ENCODE assay signal across 8 cellular contexts in genomic region chr19:18701250-18701608, GRCh38. TPM values are rescaled to one million over a fixed set of nuclear protein-coding genes. Genes with fewer than 3 reads are reported as not detected.
A peak's percentile ranks its signal among the peaks of the same experiment; 100 is the strongest.
DNase-seq lines count a peak whose midpoint lies in the region; ATAC-seq and TF ChIP-seq lines count a peak whose summit lies in the region.

No MANE protein-coding gene starts in this region.

- no peaks in the 10 kb centered on the region for H3K36me3 Mint-ChIP-seq in naive thymus-derived CD8-positive, alpha-beta T cell

- peak overlapping the region; percentile 91 to 98 (median 96) for H3K27ac Mint-ChIP-seq in naive thymus-derived CD8-positive, alpha-beta T cell

- H3K36me3 ChIP-seq in ascending aorta, result no peaks in the 10 kb centered on the region

- H3K9me3 Mint-ChIP-seq in naive thymus-derived CD8-positive, alpha-beta T cell, result no peaks in the 10 kb centered on the region

- TF ChIP-seq CTCF in ascending aorta (IDR thresholded peaks at IDR 0.05), result no peak

- H3K4me1 Mint-ChIP-seq in naive thymus-derived CD8-positive, alpha-beta T cell, result peaks cover 17 to 55% (median 41%) of the 10 kb centered on the region in 4 donors

- DNase-seq in ascending aorta (ENCODE audit: low spot score in 2 of 2) (no peak), AG08395 (ENCODE audit: low spot score) (no peak), iPS-NIHi11 (ENCODE audit: low spot score) (no peak), NCI-H1436 treated with DMSO at 0.1 percent for 48 hours (lab: John Stamatoyannopoulos, UW) (no peak)
- no peak for DNase-seq in naive thymus-derived CD8-positive, alpha-beta T cell

- no peaks in the 10 kb centered on the region for H3K9me3 ChIP-seq in ascending aorta

- no peaks in the 10 kb centered on the region for H3K27me3 Mint-ChIP-seq in naive thymus-derived CD8-positive, alpha-beta T cell

- peaks cover 7 to 10% of the 10 kb centered on the region in 2 donors for H3K4me1 ChIP-seq in ascending aorta

- peak overlapping the region; percentile 85 to 95 (median 90) for H3K4me3 Mint-ChIP-seq in naive thymus-derived CD8-positive, alpha-beta T cell

- ATAC-seq in GM18861 (IDR thresholded peaks at IDR 0.05; ENCODE audit: unreplicated experiment) (peak; percentile 3), HG03039 (IDR thresholded peaks at IDR 0.05; ENCODE audit: unreplicated experiment) (peak; percentile 11), GM21825 (IDR thresholded peaks at IDR 0.05; ENCODE audit: unreplicated experiment) (no peak)
- ATAC-seq in naive thymus-derived CD8-positive, alpha-beta T cell, result peak; percentile 32 to 48

- H3K27ac ChIP-seq in ascending aorta, result peak overlapping the region; percentile 72 to 82

- H3K27me3 ChIP-seq in ascending aorta, result no peaks in the 10 kb centered on the region

- intact Hi-C loops in ascending aorta (cut with DNase I), result no loop called here

- POLR2A ChIA-PET in naive thymus-derived CD8-positive, alpha-beta T cell (lab: Charles Lee), result interaction anchor here (0.6 to 3.0 kb wide), 9 partner anchors 8 to 420 kb away, joined by 3 to 21 read pairs (median 5); partner anchors contain the start of genes CRTC1, JUND, REX1BD and UPF1

- peak overlapping the region; percentile 45 to 70 for H3K4me3 ChIP-seq in ascending aorta

RNA-seq across cellular contexts. Expression of gene CRTC1, which starts 17.7 kb away (rescaled TPM):
- total RNA-seq in ascending aorta, result 10.0 TPM
- 10 to 100 TPM; 24.2 to 25.7 TPM for total RNA-seq in naive thymus-derived CD8-positive, alpha-beta T cell
- polyA plus RNA-seq in naive thymus-derived CD8-positive, alpha-beta T cell, result 1 to 10 TPM; 1.2 to 2.0 (median 1.9) TPM
